Comparison of ENCODE assay signal across 22 cellular contexts in the genomic region with DNA sequence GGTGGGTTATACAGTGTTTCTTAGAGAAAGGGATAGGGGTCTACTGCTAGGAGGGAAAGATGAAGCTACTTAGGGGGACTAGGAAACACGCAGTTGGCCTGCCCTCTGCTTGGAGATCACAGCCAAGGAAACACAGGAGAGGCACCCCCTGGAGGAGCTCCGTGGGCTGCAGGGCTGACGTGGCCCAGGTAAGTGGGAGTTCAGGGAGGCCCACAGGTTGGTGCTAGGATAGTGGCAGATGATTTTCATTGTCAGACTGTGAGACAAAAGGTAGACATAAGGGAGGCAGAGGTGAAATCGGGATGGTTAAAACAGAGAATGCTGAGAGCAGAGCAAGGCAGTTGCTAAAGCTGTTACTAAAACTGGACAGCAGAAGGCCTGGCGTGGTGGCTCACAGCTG.
"Had no signal": no experiment of that assay in that cellular context is flagged by ENCODE, and none has a peak within 500 bp of the region (broad histone marks: within the 10 kb centered on the region; RNA-seq: fewer than 3 reads in every experiment).

No MANE protein-coding gene starts in this region.

- H3K36me3 Mint-ChIP-seq: naive thymus-derived CD4-positive, alpha-beta T cell; natural killer cell; stimulated activated effector memory CD8-positive, alpha-beta T cell treated with anti-CD3 and anti-CD28 coated beads, Interleukin-12 subunit alpha, Interleukin-12 subunit beta, amount 100 ng/mL, for 72 hours; stimulated activated naive B cell treated with anti-CD40 and anti-IgM and Interleukin-4, amounts not matched to agents 10 μg/mL and 1 μg/mL and 100 μg/mL, for 72 hours; type B pancreatic cell had no signal

- H3K4me1 Mint-ChIP-seq: natural killer cell; neural crest cell; stimulated activated effector memory CD8-positive, alpha-beta T cell treated with anti-CD3 and anti-CD28 coated beads, Interleukin-12 subunit alpha, Interleukin-12 subunit beta, amount 100 ng/mL, for 72 hours had no signal

- H3K27ac Mint-ChIP-seq: naive thymus-derived CD4-positive, alpha-beta T cell; natural killer cell; nephron progenitor cell; stimulated activated effector memory CD8-positive, alpha-beta T cell treated with anti-CD3 and anti-CD28 coated beads, Interleukin-12 subunit alpha, Interleukin-12 subunit beta, amount 100 ng/mL, for 72 hours; stimulated activated naive B cell treated with anti-CD40 and anti-IgM and Interleukin-4, amounts not matched to agents 10 μg/mL and 1 μg/mL and 100 μg/mL, for 72 hours; stimulated activated naive CD8-positive, alpha-beta T cell treated with anti-CD3 and anti-CD28 coated beads, Interleukin-15, Interleukin-2, amounts not matched to agents 100 ng/mL and 50 ng/mL, for 24 hours; type B pancreatic cell had no signal

- DNase-seq: naive thymus-derived CD4-positive, alpha-beta T cell; natural killer cell; nephron progenitor cell; pancreas; right cardiac atrium; right lobe of liver; sigmoid colon; small intestine; stimulated activated CD4-positive, alpha-beta T cell treated with anti-CD3 and anti-CD28 coated beads, Interleukin-15, amount 100 ng/mL, for 24 hours; stimulated activated CD4-positive, alpha-beta T cell treated with anti-CD3 and anti-CD28 coated beads, Interleukin-2, amount 100 ng/mL, for 24 hours; stimulated activated CD4-positive, alpha-beta T cell treated with anti-CD3 and anti-CD28 coated beads, Interleukin-2, amount 100 ng/mL, for 48 hours; stimulated activated CD4-positive, alpha-beta T cell treated with anti-CD3 and anti-CD28 coated beads, Interleukin-4, amount 100 ng/mL, for 24 hours; stimulated activated naive B cell treated with anti-CD40 and anti-IgM and Interleukin-4, amounts not matched to agents 10 μg/mL and 1 μg/mL and 100 μg/mL, for 72 hours; stimulated activated naive CD4-positive, alpha-beta T cell treated with Interleukin-2 at 50 U/mL for 16 hours; stomach; thyroid gland; upper lobe of right lung; uterus had no signal

- ATAC-seq: naive thymus-derived CD4-positive, alpha-beta T cell; natural killer cell; pancreas; right cardiac atrium; right lobe of liver; stimulated activated effector memory CD8-positive, alpha-beta T cell treated with anti-CD3 and anti-CD28 coated beads, Interleukin-12 subunit alpha, Interleukin-12 subunit beta, amount 100 ng/mL, for 72 hours; stimulated activated naive B cell treated with anti-CD40 and anti-IgM and Interleukin-4, amounts not matched to agents 10 μg/mL and 1 μg/mL and 100 μg/mL, for 72 hours; upper lobe of right lung had no signal

- H3K27me3 Mint-ChIP-seq: type B pancreatic cell had no signal

- H3K4me3 Mint-ChIP-seq: naive thymus-derived CD4-positive, alpha-beta T cell; natural killer cell; nephron progenitor cell; neural crest cell; stimulated activated effector memory CD8-positive, alpha-beta T cell treated with anti-CD3 and anti-CD28 coated beads, Interleukin-12 subunit alpha, Interleukin-12 subunit beta, amount 100 ng/mL, for 72 hours; stimulated activated naive B cell treated with anti-CD40 and anti-IgM and Interleukin-4, amounts not matched to agents 10 μg/mL and 1 μg/mL and 100 μg/mL, for 72 hours; stimulated activated naive CD8-positive, alpha-beta T cell treated with anti-CD3 and anti-CD28 coated beads, Interleukin-15, Interleukin-2, amounts not matched to agents 100 ng/mL and 50 ng/mL, for 24 hours; type B pancreatic cell had no signal
